In the genomic region with DNA sequence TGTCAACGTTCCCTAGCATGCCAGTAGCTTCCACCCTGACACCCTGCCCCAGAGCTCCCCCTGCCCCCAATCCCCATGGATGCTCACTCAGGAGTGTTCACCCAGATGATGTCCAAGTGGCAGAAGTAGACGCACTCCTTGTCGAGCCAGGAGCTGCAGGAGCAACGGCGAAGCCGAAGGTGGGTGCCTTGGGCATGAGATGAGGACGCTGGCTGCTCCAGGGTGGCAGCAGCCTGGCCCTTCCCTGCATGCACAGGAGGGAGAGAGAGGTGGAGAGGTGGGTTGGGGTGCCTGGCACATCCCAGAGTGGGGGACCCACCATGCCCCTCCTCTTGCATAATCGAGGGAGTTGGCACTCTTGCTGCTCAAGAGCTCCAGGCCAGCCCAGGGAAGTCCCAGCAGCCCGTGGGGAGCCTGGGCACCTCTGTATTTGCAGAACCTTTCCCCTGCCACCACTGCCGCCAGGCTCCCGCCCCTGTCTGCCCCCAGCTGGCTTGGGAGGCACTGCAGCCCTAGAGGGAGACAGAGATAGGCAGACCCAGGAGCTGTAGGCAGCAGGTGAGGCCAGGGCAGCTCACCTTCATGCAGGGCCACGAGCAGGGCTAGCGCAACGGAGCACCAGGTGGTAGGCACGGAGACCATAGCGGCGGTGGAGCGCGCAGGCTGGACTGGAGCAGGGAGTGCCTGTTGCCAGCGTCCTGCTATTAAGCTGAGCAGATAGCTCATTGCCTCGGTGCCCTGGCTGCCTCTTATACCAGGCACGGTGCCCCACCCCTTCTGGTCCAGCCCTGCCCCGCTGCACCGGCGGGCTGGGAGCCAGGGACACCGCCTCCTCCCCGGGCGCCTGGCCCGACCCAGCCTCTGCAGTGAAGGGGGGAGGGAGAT, we compare ENCODE assay signal across 10 cellular contexts. TPM values are rescaled to one million over a fixed set of nuclear protein-coding genes. Genes with fewer than 3 reads are reported as not detected.
DNase-seq lines count a peak whose midpoint lies in the region; ATAC-seq and TF ChIP-seq lines count a peak whose summit lies in the region.
"Had no signal": no experiment of that assay in that cellular context is flagged by ENCODE, and none has a peak within 500 bp of the region (broad histone marks: within the 10 kb centered on the region; RNA-seq: fewer than 3 reads in every experiment).

EDN2 (minus strand) TSS at position 724 of the 885 bp plus-strand sequence; CDS start at position 642, 82 bp downstream.

- H3K4me3 ChIP-seq in lower lobe of right lung, result no peak within 1 kb of the TSS
- H3K4me3 ChIP-seq: ovary had no signal

- no peaks in the 10 kb centered on the region for H3K36me3 ChIP-seq in lower lobe of right lung
- H3K36me3 ChIP-seq: ovary had no signal

- TF ChIP-seq CTCF in C4-2B (conservative IDR thresholded peaks at IDR 0.05), result no peak; the same call in 1 of the 2 replicates
- peak; percentile 11 for TF ChIP-seq CTCF in lower lobe of right lung (IDR thresholded peaks at IDR 0.05)

- DNase-seq in M059J (ENCODE audit: low read depth) (peak; percentile 49), lower lobe of right lung (peak; percentile 84)
- DNase-seq in activated T-helper 1 cell treated with anti-CD3 and anti-CD28 coated beads, Interleukin-12 subunit alpha, Interleukin-12 subunit beta, Interleukin-2, Interleukin-4 antibody, amounts not matched to agents 30 ng/mL and 10 ng/mL and 1 ng/mL, durations not matched to agents 14 hours and 24 hours and 36 hours (ENCODE audit: low spot score), result no peak
- no peak for DNase-seq in effector CD8-positive, alpha-beta T cell (lab: John Stamatoyannopoulos, UW)
- DNase-seq: activated T-cell treated with anti-CD3 and anti-CD28 coated beads, Interleukin-2, amount 50 U/mL, for 72 hours had no signal

- peak within 1 kb of the TSS; percentile 73 for H3K27ac ChIP-seq in C4-2B
- H3K27ac ChIP-seq in lower lobe of right lung, result no peak within 1 kb of the TSS
- H3K27ac ChIP-seq: ovary had no signal

- H3K9me3 Mint-ChIP-seq in activated T-helper 1 cell treated with anti-CD3 and anti-CD28 coated beads, Interleukin-12 subunit alpha, Interleukin-12 subunit beta, Interleukin-2, Interleukin-4 antibody, amounts not matched to agents 30 ng/mL and 10 ng/mL and 1 ng/mL, durations not matched to agents 14 hours and 24 hours and 36 hours, result no peaks in the 10 kb centered on the region
- H3K9me3 Mint-ChIP-seq: activated T-cell treated with anti-CD3 and anti-CD28 coated beads, Interleukin-2, amount 50 U/mL, for 72 hours had no signal

- H3K4me1 ChIP-seq in lower lobe of right lung, result peaks cover 65% of the 10 kb centered on the region

- H3K36me3 Mint-ChIP-seq in activated T-helper 1 cell treated with anti-CD3 and anti-CD28 coated beads, Interleukin-12 subunit alpha, Interleukin-12 subunit beta, Interleukin-2, Interleukin-4 antibody, amounts not matched to agents 30 ng/mL and 10 ng/mL and 1 ng/mL, durations not matched to agents 14 hours and 24 hours and 36 hours (ENCODE audit: low read depth), result no peaks in the 10 kb centered on the region

- H3K27ac Mint-ChIP-seq in activated T-helper 1 cell treated with anti-CD3 and anti-CD28 coated beads, Interleukin-12 subunit alpha, Interleukin-12 subunit beta, Interleukin-2, Interleukin-4 antibody, amounts not matched to agents 30 ng/mL and 10 ng/mL and 1 ng/mL, durations not matched to agents 14 hours and 24 hours and 36 hours, result peak within 1 kb of the TSS; percentile 34
- H3K27ac Mint-ChIP-seq: activated T-cell treated with anti-CD3 and anti-CD28 coated beads, Interleukin-2, amount 50 U/mL, for 72 hours had no signal

- H3K27me3 Mint-ChIP-seq in activated T-helper 1 cell treated with anti-CD3 and anti-CD28 coated beads, Interleukin-12 subunit alpha, Interleukin-12 subunit beta, Interleukin-2, Interleukin-4 antibody, amounts not matched to agents 30 ng/mL and 10 ng/mL and 1 ng/mL, durations not matched to agents 14 hours and 24 hours and 36 hours (ENCODE audit: insufficient read depth), result peaks cover 4% of the 10 kb centered on the region

- H3K27me3 ChIP-seq in lower lobe of right lung (ENCODE audit: low read depth), result no peaks in the 10 kb centered on the region
- H3K27me3 ChIP-seq: ovary had no signal

- ATAC-seq in lower lobe of right lung (peak; percentile 86 to 89), HG03280 (IDR thresholded peaks at IDR 0.05; ENCODE audit: unreplicated experiment) (no peak), HG03354 (IDR thresholded peaks at IDR 0.05; ENCODE audit: poor library complexity, severe bottlenecking, unreplicated experiment) (no peak), GM21825 (IDR thresholded peaks at IDR 0.05; ENCODE audit: unreplicated experiment) (no peak)

- peaks cover 19% of the 10 kb centered on the region for H3K4me1 Mint-ChIP-seq in activated T-helper 1 cell treated with anti-CD3 and anti-CD28 coated beads, Interleukin-12 subunit alpha, Interleukin-12 subunit beta, Interleukin-2, Interleukin-4 antibody, amounts not matched to agents 30 ng/mL and 10 ng/mL and 1 ng/mL, durations not matched to agents 14 hours and 24 hours and 36 hours (ENCODE audit: low read depth)

- no peak within 1 kb of the TSS for H3K4me3 Mint-ChIP-seq in activated T-helper 1 cell treated with anti-CD3 and anti-CD28 coated beads, Interleukin-12 subunit alpha, Interleukin-12 subunit beta, Interleukin-2, Interleukin-4 antibody, amounts not matched to agents 30 ng/mL and 10 ng/mL and 1 ng/mL, durations not matched to agents 14 hours and 24 hours and 36 hours
- H3K4me3 Mint-ChIP-seq: activated T-cell treated with anti-CD3 and anti-CD28 coated beads, Interleukin-2, amount 50 U/mL, for 72 hours had no signal

- H3K9me3 ChIP-seq in lower lobe of right lung, result no peaks in the 10 kb centered on the region
- H3K9me3 ChIP-seq: ovary had no signal

- intact Hi-C loops in activated T-helper 1 cell treated with anti-CD3 and anti-CD28 coated beads, Interleukin-12 subunit alpha, Interleukin-12 subunit beta, Interleukin-2, Interleukin-4 antibody, amounts not matched to agents 30 ng/mL and 10 ng/mL and 1 ng/mL, durations not matched to agents 14 hours and 24 hours and 36 hours (cut with micrococcal nuclease), result no loop called here
- intact Hi-C loops in lower lobe of right lung (cut with DNase I), result no loop called here

RNA-seq across cellular contexts. Expression of gene EDN2, which starts in this region (rescaled TPM):
- not detected in 2 replicates for total RNA-seq in M059J (2014; rRNA removed; shearing (Covaris generic))
- total RNA-seq in activated T-helper 1 cell treated with anti-CD3 and anti-CD28 coated beads, Interleukin-12 subunit alpha, Interleukin-12 subunit beta, Interleukin-2, Interleukin-4 antibody, amounts not matched to agents 30 ng/mL and 10 ng/mL and 1 ng/mL, durations not matched to agents 14 hours and 24 hours and 36 hours, result not detected in 2 replicates
- 2.1 TPM for total RNA-seq in lower lobe of right lung
- total RNA-seq: activated T-cell treated with anti-CD3 and anti-CD28 coated beads, Interleukin-2, amount 50 U/mL, for 72 hours had no signal

Comparison
In these comparisons a context has a peak if more than half of its experiments do, and no peak if none do; other contexts are left out.
1. Peak in DNase-seq in M059J; RNA of the gene not detected or under 1 TPM.
2. ATAC-seq: peak in lower lobe of right lung (2 of 2); none in HG03280 (single experiment), HG03354 (single experiment) and GM21825 (single experiment).